ENCODE assay signal across 13 cellular contexts in genomic region chr2:37614061-37614802, GRCh38. TPM values are rescaled to one million over a fixed set of nuclear protein-coding genes. Genes with fewer than 3 reads are reported as not detected.
DNase-seq lines count a peak whose midpoint lies in the region; ATAC-seq and TF ChIP-seq lines count a peak whose summit lies in the region.
"Had no signal": no experiment of that assay in that cellular context is flagged by ENCODE, and none has a peak within 500 bp of the region (broad histone marks: within the 10 kb centered on the region; RNA-seq: fewer than 3 reads in every experiment).

No MANE protein-coding gene starts in this region.

- no peak for ATAC-seq in GM21447 (IDR thresholded peaks at IDR 0.05; ENCODE audit: unreplicated experiment)
- ATAC-seq: right lobe of liver had no signal

- H3K4me3 ChIP-seq in choroid plexus epithelial cell (ENCODE audit: low read depth, low read length), result no peak overlapping the region
- H3K4me3 ChIP-seq: right lobe of liver had no signal

- DNase-seq in AG08395 (ENCODE audit: low spot score) (peak; percentile 90), HPDE6-E6E7 (ENCODE audit: extremely low spot score) (peak; percentile 35), choroid plexus epithelial cell (ENCODE audit: low read depth) (peak; percentile 94), myocyte (ENCODE audit: low read depth) (peak; percentile 76), NOMO-1 (lab: John Stamatoyannopoulos, UW; ENCODE audit: unreplicated experiment in 2 of 2) (no peak), COLO668 (lab: John Stamatoyannopoulos, UW; ENCODE audit: unreplicated experiment) (no peak)
- no peak for DNase-seq in stimulated activated CD4-positive, alpha-beta T cell treated with anti-CD3 and anti-CD28 coated beads, Interleukin-1b, Interleukin-23, amount 100 ng/mL, for 48 hours
- DNase-seq: activated naive CD8-positive, alpha-beta T cell treated with anti-CD3 and anti-CD28 coated beads, Interleukin-2, amount 10 ng/mL, durations not matched to agents 7 days and 5 days; DMS79; NCI-H2107; right lobe of liver; T-helper 9 cell had no signal

- TF ChIP-seq CTCF in choroid plexus epithelial cell (conservative IDR thresholded peaks at IDR 0.05; ENCODE audit: low read depth, low read length), result no peak

RNA-seq across cellular contexts. Expression of gene CDC42EP3, which starts 57.2 kb away (rescaled TPM):
- 149 and 184 TPM in 2 replicates for total RNA-seq in myocyte
- polyA plus RNA-seq in myocyte (2012), result 161 TPM

Comparison
In these comparisons a context has a peak if more than half of its experiments do, and no peak if none do; other contexts are left out.
1. DNase-seq: peak in AG08395 (single experiment), HPDE6-E6E7 (single experiment), choroid plexus epithelial cell (single experiment) and myocyte (single experiment); none in stimulated activated CD4-positive, alpha-beta T cell treated with anti-CD3 and anti-CD28 coated beads, Interleukin-1b, Interleukin-23, amount 100 ng/mL, for 48 hours (single experiment), NOMO-1 (0 of 2) and COLO668 (single experiment).